Comparison of ENCODE assay signal across 1 cellular context in the genomic region with DNA sequence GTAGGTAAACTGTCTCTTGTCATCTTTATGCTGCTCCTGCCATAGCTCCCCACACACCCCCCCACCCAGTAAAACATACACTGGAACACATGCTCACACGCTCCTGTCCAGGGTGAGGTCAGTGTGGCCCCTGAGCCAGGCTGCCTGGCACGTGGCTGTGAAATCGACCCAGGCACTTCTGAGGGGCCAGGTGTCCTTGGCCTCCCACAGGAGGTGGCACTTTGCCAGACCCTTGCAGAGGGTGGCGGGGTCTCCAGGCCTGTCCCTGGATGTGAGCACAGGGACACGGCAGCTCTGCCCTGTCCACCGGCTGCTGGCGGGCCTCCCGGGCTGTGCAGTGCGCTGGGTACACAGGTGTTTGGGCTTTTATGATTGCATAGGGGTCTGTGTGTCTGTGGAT.
TF ChIP-seq lines count a peak whose summit lies in the region.

No MANE protein-coding gene starts in this region.

TF ChIP-seq in HepG2, 621 proteins besides CTCF, POLR2A, EP300 and RAD21 (continued from another document and continues in another):
- TF ChIP-seq, protein P1, sequence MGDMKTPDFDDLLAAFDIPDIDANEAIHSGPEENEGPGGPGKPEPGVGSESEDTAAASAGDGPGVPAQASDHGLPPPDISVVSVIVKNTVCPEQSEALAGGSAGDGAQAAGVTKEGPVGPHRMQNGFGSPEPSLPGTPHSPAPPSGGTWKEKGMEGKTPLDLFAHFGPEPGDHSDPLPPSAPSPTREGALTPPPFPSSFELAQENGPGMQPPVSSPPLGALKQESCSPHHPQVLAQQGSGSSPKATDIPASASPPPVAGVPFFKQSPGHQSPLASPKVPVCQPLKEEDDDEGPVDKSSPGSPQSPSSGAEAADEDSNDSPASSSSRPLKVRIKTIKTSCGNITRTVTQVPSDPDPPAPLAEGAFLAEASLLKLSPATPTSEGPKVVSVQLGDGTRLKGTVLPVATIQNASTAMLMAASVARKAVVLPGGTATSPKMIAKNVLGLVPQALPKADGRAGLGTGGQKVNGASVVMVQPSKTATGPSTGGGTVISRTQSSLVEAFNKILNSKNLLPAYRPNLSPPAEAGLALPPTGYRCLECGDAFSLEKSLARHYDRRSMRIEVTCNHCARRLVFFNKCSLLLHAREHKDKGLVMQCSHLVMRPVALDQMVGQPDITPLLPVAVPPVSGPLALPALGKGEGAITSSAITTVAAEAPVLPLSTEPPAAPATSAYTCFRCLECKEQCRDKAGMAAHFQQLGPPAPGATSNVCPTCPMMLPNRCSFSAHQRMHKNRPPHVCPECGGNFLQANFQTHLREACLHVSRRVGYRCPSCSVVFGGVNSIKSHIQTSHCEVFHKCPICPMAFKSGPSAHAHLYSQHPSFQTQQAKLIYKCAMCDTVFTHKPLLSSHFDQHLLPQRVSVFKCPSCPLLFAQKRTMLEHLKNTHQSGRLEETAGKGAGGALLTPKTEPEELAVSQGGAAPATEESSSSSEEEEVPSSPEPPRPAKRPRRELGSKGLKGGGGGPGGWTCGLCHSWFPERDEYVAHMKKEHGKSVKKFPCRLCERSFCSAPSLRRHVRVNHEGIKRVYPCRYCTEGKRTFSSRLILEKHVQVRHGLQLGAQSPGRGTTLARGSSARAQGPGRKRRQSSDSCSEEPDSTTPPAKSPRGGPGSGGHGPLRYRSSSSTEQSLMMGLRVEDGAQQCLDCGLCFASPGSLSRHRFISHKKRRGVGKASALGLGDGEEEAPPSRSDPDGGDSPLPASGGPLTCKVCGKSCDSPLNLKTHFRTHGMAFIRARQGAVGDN (CRISPR knock-in tag; IDR thresholded peaks at IDR 0.05) = peak; percentile 63
- TF ChIP-seq GATAD2A (CRISPR knock-in tag; IDR thresholded peaks at IDR 0.05) (peak; percentile 76), MIER2 (CRISPR knock-in tag; IDR thresholded peaks at IDR 0.05) (no peak), CCDC6 (CRISPR knock-in tag; IDR thresholded peaks at IDR 0.05) (no peak), MTF2 (CRISPR knock-in tag; IDR thresholded peaks at IDR 0.05; ENCODE audit: borderline replicate concordance) (0 out of 2 replicates have a peak, but pooled peaks have one; percentile 15), CCAR2 (optimal IDR thresholded peaks at IDR 0.05; ENCODE audit: low read depth, low read length) (no peak), NCOA5 (CRISPR knock-in tag; IDR thresholded peaks at IDR 0.05) (no peak), NR2F1 (CRISPR knock-in tag; IDR thresholded peaks at IDR 0.05) (peak in 1 of 2 experiments; percentile 61; a peak in 1 of 4 replicates), NRL (CRISPR knock-in tag; IDR thresholded peaks at IDR 0.05; ENCODE audit: borderline replicate concordance) (0 out of 2 replicates have a peak, but pooled peaks have one; percentile 46), PAX8 (CRISPR knock-in tag; IDR thresholded peaks at IDR 0.05; ENCODE audit: borderline replicate concordance) (no peak), HMG20A (CRISPR knock-in tag; IDR thresholded peaks at IDR 0.05; ENCODE audit: borderline replicate concordance) (peak; percentile 71; the same call in 1 of the 2 replicates), GABPB1 (CRISPR knock-in tag; IDR thresholded peaks at IDR 0.05) (peak; percentile 36; the same call in 1 of the 2 replicates), ZFP36 (IDR thresholded peaks at IDR 0.05; ENCODE audit: borderline replicate concordance, low read depth, low read length, partially characterized antibody) (no peak), ONECUT2 (CRISPR knock-in tag; IDR thresholded peaks at IDR 0.05) (peak; percentile 40; the same call in 1 of the 2 replicates), SRF (IDR thresholded peaks at IDR 0.05; ENCODE audit: low read depth, low read length) (no peak), ZNF333 (CRISPR knock-in tag; IDR thresholded peaks at IDR 0.05; ENCODE audit: borderline replicate concordance) (no peak), TEAD3 (CRISPR knock-in tag; optimal IDR thresholded peaks at IDR 0.05; ENCODE audit: borderline replicate concordance) (peak; percentile 29), KLF12 (CRISPR knock-in tag; IDR thresholded peaks at IDR 0.05; ENCODE audit: borderline replicate concordance) (no peak), TOPORS (CRISPR knock-in tag; IDR thresholded peaks at IDR 0.05) (peak; percentile 61; the same call in 1 of the 2 replicates), SOX6 (IDR thresholded peaks at IDR 0.05) (no peak), SOX6 (CRISPR knock-in tag; IDR thresholded peaks at IDR 0.05) (peak; percentile 23; the same call in 1 of the 2 replicates), YY1 (IDR thresholded peaks at IDR 0.05; ENCODE audit: insufficient read depth, insufficient replicate concordance, low read depth, low read length) (no peak), BHLHE40 (IDR thresholded peaks at IDR 0.05; ENCODE audit: low read length) (peak; percentile 80), NR2F6 (IDR thresholded peaks at IDR 0.05) (peak; percentile 63; the same call in 1 of the 2 replicates), NR2F6 (CRISPR knock-in tag; IDR thresholded peaks at IDR 0.05) (no peak; the same call in 1 of the 2 replicates), MEIS1 (CRISPR knock-in tag; IDR thresholded peaks at IDR 0.05; ENCODE audit: borderline replicate concordance) (no peak), HOXA9 (CRISPR knock-in tag; IDR thresholded peaks at IDR 0.05; ENCODE audit: borderline replicate concordance) (no peak), GTF3A (CRISPR knock-in tag; conservative IDR thresholded peaks at IDR 0.05) (no peak), BORCS8-MEF2B (CRISPR knock-in tag; IDR thresholded peaks at IDR 0.05) (peak; percentile 69), ZNF746 (CRISPR knock-in tag; IDR thresholded peaks at IDR 0.05) (peak; percentile 53; the same call in 1 of the 2 replicates), CHD2 (IDR thresholded peaks at IDR 0.05; ENCODE audit: low read depth, low read length) (no peak)
- TF ChIP-seq, protein P2, sequence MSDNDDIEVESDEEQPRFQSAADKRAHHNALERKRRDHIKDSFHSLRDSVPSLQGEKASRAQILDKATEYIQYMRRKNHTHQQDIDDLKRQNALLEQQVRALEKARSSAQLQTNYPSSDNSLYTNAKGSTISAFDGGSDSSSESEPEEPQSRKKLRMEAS (IDR thresholded peaks at IDR 0.05) = peak; percentile 73
- TF ChIP-seq, protein P3, sequence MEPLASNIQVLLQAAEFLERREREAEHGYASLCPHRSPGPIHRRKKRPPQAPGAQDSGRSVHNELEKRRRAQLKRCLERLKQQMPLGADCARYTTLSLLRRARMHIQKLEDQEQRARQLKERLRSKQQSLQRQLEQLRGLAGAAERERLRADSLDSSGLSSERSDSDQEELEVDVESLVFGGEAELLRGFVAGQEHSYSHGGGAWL (CRISPR knock-in tag; IDR thresholded peaks at IDR 0.05) = no peak
- TF ChIP-seq, protein P4, sequence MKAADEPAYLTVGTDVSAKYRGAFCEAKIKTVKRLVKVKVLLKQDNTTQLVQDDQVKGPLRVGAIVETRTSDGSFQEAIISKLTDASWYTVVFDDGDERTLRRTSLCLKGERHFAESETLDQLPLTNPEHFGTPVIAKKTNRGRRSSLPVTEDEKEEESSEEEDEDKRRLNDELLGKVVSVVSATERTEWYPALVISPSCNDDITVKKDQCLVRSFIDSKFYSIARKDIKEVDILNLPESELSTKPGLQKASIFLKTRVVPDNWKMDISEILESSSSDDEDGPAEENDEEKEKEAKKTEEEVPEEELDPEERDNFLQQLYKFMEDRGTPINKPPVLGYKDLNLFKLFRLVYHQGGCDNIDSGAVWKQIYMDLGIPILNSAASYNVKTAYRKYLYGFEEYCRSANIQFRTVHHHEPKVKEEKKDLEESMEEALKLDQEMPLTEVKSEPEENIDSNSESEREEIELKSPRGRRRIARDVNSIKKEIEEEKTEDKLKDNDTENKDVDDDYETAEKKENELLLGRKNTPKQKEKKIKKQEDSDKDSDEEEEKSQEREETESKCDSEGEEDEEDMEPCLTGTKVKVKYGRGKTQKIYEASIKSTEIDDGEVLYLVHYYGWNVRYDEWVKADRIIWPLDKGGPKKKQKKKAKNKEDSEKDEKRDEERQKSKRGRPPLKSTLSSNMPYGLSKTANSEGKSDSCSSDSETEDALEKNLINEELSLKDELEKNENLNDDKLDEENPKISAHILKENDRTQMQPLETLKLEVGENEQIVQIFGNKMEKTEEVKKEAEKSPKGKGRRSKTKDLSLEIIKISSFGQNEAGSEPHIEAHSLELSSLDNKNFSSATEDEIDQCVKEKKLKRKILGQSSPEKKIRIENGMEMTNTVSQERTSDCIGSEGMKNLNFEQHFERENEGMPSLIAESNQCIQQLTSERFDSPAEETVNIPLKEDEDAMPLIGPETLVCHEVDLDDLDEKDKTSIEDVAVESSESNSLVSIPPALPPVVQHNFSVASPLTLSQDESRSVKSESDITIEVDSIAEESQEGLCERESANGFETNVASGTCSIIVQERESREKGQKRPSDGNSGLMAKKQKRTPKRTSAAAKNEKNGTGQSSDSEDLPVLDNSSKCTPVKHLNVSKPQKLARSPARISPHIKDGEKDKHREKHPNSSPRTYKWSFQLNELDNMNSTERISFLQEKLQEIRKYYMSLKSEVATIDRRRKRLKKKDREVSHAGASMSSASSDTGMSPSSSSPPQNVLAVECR (CRISPR knock-in tag; IDR thresholded peaks at IDR 0.05; ENCODE audit: borderline replicate concordance) = peak; percentile 37; the same call in 1 of the 2 replicates
- TF ChIP-seq, protein P5, sequence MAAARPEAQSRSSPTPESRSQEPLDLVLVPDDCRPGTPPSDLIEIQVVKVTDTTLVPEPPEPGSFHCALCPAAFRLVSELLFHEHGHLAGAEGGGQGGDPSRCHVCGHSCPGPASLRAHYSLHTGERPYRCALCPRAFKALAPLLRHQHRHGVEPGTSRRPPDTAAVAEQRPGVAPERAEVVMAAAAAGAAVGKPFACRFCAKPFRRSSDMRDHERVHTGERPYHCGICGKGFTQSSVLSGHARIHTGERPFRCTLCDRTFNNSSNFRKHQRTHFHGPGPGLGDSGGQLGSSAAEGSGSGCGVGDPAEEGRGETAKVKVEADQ (CRISPR knock-in tag; IDR thresholded peaks at IDR 0.05; ENCODE audit: borderline replicate concordance) = no peak
- TF ChIP-seq, protein P6, sequence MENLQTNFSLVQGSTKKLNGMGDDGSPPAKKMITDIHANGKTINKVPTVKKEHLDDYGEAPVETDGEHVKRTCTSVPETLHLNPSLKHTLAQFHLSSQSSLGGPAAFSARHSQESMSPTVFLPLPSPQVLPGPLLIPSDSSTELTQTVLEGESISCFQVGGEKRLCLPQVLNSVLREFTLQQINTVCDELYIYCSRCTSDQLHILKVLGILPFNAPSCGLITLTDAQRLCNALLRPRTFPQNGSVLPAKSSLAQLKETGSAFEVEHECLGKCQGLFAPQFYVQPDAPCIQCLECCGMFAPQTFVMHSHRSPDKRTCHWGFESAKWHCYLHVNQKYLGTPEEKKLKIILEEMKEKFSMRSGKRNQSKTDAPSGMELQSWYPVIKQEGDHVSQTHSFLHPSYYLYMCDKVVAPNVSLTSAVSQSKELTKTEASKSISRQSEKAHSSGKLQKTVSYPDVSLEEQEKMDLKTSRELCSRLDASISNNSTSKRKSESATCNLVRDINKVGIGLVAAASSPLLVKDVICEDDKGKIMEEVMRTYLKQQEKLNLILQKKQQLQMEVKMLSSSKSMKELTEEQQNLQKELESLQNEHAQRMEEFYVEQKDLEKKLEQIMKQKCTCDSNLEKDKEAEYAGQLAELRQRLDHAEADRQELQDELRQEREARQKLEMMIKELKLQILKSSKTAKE (CRISPR knock-in tag; IDR thresholded peaks at IDR 0.05; ENCODE audit: borderline replicate concordance) = 0 out of 2 replicates have a peak, but pooled peaks have one; percentile 16
- TF ChIP-seq, protein P7, sequence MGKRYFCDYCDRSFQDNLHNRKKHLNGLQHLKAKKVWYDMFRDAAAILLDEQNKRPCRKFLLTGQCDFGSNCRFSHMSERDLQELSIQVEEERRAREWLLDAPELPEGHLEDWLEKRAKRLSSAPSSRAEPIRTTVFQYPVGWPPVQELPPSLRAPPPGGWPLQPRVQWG (CRISPR knock-in tag; IDR thresholded peaks at IDR 0.05; ENCODE audit: borderline replicate concordance, low read depth) = no peak
- TF ChIP-seq, protein P8, sequence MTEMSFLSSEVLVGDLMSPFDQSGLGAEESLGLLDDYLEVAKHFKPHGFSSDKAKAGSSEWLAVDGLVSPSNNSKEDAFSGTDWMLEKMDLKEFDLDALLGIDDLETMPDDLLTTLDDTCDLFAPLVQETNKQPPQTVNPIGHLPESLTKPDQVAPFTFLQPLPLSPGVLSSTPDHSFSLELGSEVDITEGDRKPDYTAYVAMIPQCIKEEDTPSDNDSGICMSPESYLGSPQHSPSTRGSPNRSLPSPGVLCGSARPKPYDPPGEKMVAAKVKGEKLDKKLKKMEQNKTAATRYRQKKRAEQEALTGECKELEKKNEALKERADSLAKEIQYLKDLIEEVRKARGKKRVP (CRISPR knock-in tag; IDR thresholded peaks at IDR 0.05) = 0 out of 4 replicates have a peak, but pooled peaks of 1 of the 2 experiments have one; percentile 27
- TF ChIP-seq, protein P9, sequence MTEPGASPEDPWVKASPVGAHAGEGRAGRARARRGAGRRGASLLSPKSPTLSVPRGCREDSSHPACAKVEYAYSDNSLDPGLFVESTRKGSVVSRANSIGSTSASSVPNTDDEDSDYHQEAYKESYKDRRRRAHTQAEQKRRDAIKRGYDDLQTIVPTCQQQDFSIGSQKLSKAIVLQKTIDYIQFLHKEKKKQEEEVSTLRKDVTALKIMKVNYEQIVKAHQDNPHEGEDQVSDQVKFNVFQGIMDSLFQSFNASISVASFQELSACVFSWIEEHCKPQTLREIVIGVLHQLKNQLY (CRISPR knock-in tag; IDR thresholded peaks at IDR 0.05) = peak; percentile 46; the same call in 1 of the 2 replicates
- TF ChIP-seq, protein P10, sequence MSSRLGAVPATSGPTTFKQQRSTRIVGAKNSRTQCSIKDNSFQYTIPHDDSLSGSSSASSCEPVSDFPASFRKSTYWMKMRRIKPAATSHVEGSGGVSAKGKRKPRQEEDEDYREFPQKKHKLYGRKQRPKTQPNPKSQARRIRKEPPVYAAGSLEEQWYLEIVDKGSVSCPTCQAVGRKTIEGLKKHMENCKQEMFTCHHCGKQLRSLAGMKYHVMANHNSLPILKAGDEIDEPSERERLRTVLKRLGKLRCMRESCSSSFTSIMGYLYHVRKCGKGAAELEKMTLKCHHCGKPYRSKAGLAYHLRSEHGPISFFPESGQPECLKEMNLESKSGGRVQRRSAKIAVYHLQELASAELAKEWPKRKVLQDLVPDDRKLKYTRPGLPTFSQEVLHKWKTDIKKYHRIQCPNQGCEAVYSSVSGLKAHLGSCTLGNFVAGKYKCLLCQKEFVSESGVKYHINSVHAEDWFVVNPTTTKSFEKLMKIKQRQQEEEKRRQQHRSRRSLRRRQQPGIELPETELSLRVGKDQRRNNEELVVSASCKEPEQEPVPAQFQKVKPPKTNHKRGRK (CRISPR knock-in tag; IDR thresholded peaks at IDR 0.05) = no peak
- TF ChIP-seq, protein P11, sequence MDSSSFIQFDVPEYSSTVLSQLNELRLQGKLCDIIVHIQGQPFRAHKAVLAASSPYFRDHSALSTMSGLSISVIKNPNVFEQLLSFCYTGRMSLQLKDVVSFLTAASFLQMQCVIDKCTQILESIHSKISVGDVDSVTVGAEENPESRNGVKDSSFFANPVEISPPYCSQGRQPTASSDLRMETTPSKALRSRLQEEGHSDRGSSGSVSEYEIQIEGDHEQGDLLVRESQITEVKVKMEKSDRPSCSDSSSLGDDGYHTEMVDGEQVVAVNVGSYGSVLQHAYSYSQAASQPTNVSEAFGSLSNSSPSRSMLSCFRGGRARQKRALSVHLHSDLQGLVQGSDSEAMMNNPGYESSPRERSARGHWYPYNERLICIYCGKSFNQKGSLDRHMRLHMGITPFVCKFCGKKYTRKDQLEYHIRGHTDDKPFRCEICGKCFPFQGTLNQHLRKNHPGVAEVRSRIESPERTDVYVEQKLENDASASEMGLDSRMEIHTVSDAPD (CRISPR knock-in tag; IDR thresholded peaks at IDR 0.05) = no peak
- TF ChIP-seq, protein P12, sequence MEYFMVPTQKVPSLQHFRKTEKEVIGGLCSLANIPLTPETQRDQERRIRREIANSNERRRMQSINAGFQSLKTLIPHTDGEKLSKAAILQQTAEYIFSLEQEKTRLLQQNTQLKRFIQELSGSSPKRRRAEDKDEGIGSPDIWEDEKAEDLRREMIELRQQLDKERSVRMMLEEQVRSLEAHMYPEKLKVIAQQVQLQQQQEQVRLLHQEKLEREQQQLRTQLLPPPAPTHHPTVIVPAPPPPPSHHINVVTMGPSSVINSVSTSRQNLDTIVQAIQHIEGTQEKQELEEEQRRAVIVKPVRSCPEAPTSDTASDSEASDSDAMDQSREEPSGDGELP (IDR thresholded peaks at IDR 0.05; ENCODE audit: borderline replicate concordance, low read depth) = peak; percentile 12; the same call in 1 of the 2 replicates
